8 cellular contexts compared by ENCODE assay signal in genomic region chr3:73623996-73624362, GRCh38. TPM values are rescaled to one million over a fixed set of nuclear protein-coding genes. Genes with fewer than 3 reads are reported as not detected.
A peak's percentile ranks its signal among the peaks of the same experiment; 100 is the strongest.
DNase-seq lines count a peak whose midpoint lies in the region; ATAC-seq and TF ChIP-seq lines count a peak whose summit lies in the region.

No MANE protein-coding gene starts in this region.

- POLR2A ChIA-PET in HEK293T (lab: Yijun Ruan, JAX), result interaction anchor here (1.0 to 1.1 kb wide), 2 partner anchors 38 to 112 kb away, joined by 3 read pairs; no protein-coding TSS in a partner anchor

- 5 to 36% (median 11%) methylated on average over 6 to 48 of the region's 48 CpGs for WGBS in spleen, 5 donors

- H3K9me3 ChIP-seq in iPS-18a (ENCODE audit: control insufficient read depth, low read depth, low read length) (no peaks in the 10 kb centered on the region), spleen (peaks cover 0 to 13% (median 0%) of the 10 kb centered on the region in 8 donors)

- no peak for ATAC-seq in GM18519 (IDR thresholded peaks at IDR 0.05; ENCODE audit: low FRiP score, unreplicated experiment)
- ATAC-seq in HG02798 (IDR thresholded peaks at IDR 0.05; ENCODE audit: poor library complexity, unreplicated experiment), result no peak

- H3K27me3 ChIP-seq in iPS-18a (ENCODE audit: control insufficient read depth, insufficient read depth, low read length) (peaks cover 34% of the 10 kb centered on the region), spleen (replicated peaks in 1 of 7) (peaks cover 0 to 54% (median 17%) of the 10 kb centered on the region in 7 donors)

- H3K27ac ChIP-seq in iPS-18a (ENCODE audit: low read length) (no peak overlapping the region), spleen (no peak overlapping the region)

- no peak for TF ChIP-seq POLR2A in spleen (IDR thresholded peaks at IDR 0.05)

- DNase-seq in HEK293T (ENCODE audit: extremely low spot score) (peak; percentile 60), amniotic epithelial cell (ENCODE audit: low read depth) (peak; percentile 52), spleen (no peak), NK-92 (lab: John Stamatoyannopoulos, UW; ENCODE audit: unreplicated experiment) (no peak)
- no peak for DNase-seq in stimulated activated naive CD4-positive, alpha-beta T cell treated with Interleukin-2 at 50 U/mL for 16 hours (lab: John Stamatoyannopoulos, UW)

- H3K36me3 ChIP-seq in iPS-18a (ENCODE audit: control insufficient read depth, low read depth, low read length) (no peaks in the 10 kb centered on the region), spleen (no peaks in the 10 kb centered on the region)

- CTCF ChIA-PET in HEK293T (lab: Yijun Ruan, JAX), result interaction anchor here (1.6 kb wide), 1 partner anchor 122 kb away, joined by 5 read pairs; no protein-coding TSS in a partner anchor

- no peak for TF ChIP-seq CTCF in spleen (IDR thresholded peaks at IDR 0.05 in 8 of 11, conservative IDR thresholded peaks at IDR 0.05 in 3 of 11)

- peak overlapping the region; percentile 77 for H3K4me3 ChIP-seq in iPS-18a (ENCODE audit: low read length)
- H3K4me3 ChIP-seq in spleen, result peak overlapping the region; percentile 12 to 67 (median 34)

- intact Hi-C loops in spleen (cut with DNase I; ENCODE audit: low total_unique reads), result no loop called here

- H3K9ac ChIP-seq in iPS-18a (ENCODE audit: low read length), result no peak overlapping the region

- peaks cover 15% of the 10 kb centered on the region for H3K4me1 ChIP-seq in iPS-18a (ENCODE audit: control insufficient read depth, low read depth, low read length)
- H3K4me1 ChIP-seq in spleen, result peaks cover 0 to 9% (median 3%) of the 10 kb centered on the region in 6 donors

TF ChIP-seq in HEK293T, 16 proteins besides CTCF, POLR2A, EP300 and RAD21:
- TF ChIP-seq ARNT (IDR thresholded peaks at IDR 0.05) (no peak), PKNOX1 (IDR thresholded peaks at IDR 0.05) (no peak), ZNF384 (IDR thresholded peaks at IDR 0.05) (no peak), FOXA1 (IDR thresholded peaks at IDR 0.05) (no peak), FOXK2 (IDR thresholded peaks at IDR 0.05) (no peak), L3MBTL2 (conservative IDR thresholded peaks at IDR 0.05) (no peak), ELF4 (IDR thresholded peaks at IDR 0.05) (no peak)

RNA-seq across cellular contexts. Expression of gene PDZRN3, which starts 0.8 kb away (rescaled TPM):
- total RNA-seq in spleen, result 1 to 10 TPM; 2.0 to 5.5 (median 4.2) TPM
- polyA plus RNA-seq in spleen, result 1 to 10 TPM; 1.5 to 1.9 (median 1.7) TPM

Comparison
In these comparisons a context has a peak if more than half of its experiments do, and no peak if none do; other contexts are left out.
1. DNase-seq: peak in HEK293T (single experiment) and amniotic epithelial cell (single experiment); none in spleen (single experiment), NK-92 (single experiment) and stimulated activated naive CD4-positive, alpha-beta T cell treated with Interleukin-2 at 50 U/mL for 16 hours (single experiment).